Comparison of ENCODE assay signal across 3 cellular contexts in the genomic region with DNA sequence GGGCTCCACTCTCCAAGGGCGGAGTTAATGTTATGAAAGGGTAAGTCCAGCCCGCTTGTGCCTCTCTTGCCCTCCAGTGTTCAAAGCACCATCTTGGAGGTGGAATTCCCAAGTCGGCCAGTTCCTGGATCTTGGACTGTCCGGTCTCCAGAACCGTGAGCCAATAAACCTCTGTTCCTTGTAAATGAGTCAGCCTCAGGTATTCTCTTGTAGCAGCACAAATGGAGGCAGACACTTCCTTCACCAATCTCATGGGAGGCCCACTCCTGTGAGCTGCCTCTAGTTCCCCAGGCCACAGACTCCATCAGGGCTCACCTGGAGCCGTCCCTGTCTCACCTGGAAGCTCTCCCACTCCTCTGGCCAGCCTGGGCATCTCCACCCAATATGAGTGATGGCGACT.
TF ChIP-seq lines count a peak whose summit lies in the region.

No MANE protein-coding gene starts in this region.

TF ChIP-seq in IMR-90, 13 proteins besides CTCF, POLR2A, EP300 and RAD21:
- TF ChIP-seq MAFK (IDR thresholded peaks at IDR 0.05; ENCODE audit: low read depth, low read length) (no peak), BHLHE40 (IDR thresholded peaks at IDR 0.05; ENCODE audit: low read depth, low read length) (no peak)

TF ChIP-seq in GM12878, 131 proteins besides CTCF, POLR2A, EP300 and RAD21:
- no peak for TF ChIP-seq BCL11A (IDR thresholded peaks at IDR 0.05; ENCODE audit: low read depth, low read length)
- TF ChIP-seq, protein P1, sequence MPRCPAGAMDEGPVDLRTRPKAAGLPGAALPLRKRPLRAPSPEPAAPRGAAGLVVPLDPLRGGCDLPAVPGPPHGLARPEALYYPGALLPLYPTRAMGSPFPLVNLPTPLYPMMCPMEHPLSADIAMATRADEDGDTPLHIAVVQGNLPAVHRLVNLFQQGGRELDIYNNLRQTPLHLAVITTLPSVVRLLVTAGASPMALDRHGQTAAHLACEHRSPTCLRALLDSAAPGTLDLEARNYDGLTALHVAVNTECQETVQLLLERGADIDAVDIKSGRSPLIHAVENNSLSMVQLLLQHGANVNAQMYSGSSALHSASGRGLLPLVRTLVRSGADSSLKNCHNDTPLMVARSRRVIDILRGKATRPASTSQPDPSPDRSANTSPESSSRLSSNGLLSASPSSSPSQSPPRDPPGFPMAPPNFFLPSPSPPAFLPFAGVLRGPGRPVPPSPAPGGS (IDR thresholded peaks at IDR 0.05; ENCODE audit: borderline replicate concordance, insufficient read depth, low read depth, low read length, poor library complexity, severe bottlenecking): peak; percentile 28

TF ChIP-seq in GM12891, 5 proteins besides CTCF, POLR2A, EP300 and RAD21:
- TF ChIP-seq POLR2AphosphoS5 (IDR thresholded peaks at IDR 0.05; ENCODE audit: low read depth, low read length) (no peak), TAF1 (IDR thresholded peaks at IDR 0.05; ENCODE audit: low read depth, low read length) (no peak), POU2F2 (IDR thresholded peaks at IDR 0.05; ENCODE audit: low read depth, low read length) (no peak), PAX5 (IDR thresholded peaks at IDR 0.05; ENCODE audit: insufficient read depth, low read length, severe bottlenecking) (no peak), SPI1 (IDR thresholded peaks at IDR 0.05; ENCODE audit: low read depth, low read length) (no peak)
